ENCODE assay signal across 4 cellular contexts in genomic region chr11:71853895-71854294, GRCh38. TPM values are rescaled to one million over a fixed set of nuclear protein-coding genes. Genes with fewer than 3 reads are reported as not detected.
"Had no signal": no experiment of that assay in that cellular context is flagged by ENCODE, and none has a peak within 500 bp of the region (broad histone marks: within the 10 kb centered on the region; RNA-seq: fewer than 3 reads in every experiment).

No MANE protein-coding gene starts in this region.

RNA-seq across cellular contexts. Expression of gene DEFB108B, which starts 20.9 kb away (rescaled TPM):
- total RNA-seq: LHCN-M2, M059J, MCF 10A, NCI-H460 had no signal

RNA-seq across cellular contexts. Expression of gene DEFB131B, which starts 24.4 kb away (rescaled TPM):
- total RNA-seq: LHCN-M2, M059J, MCF 10A, NCI-H460 had no signal
